ENCODE assay signal across 28 cellular contexts in genomic region chr2:131142849-131143248, GRCh38.
"Had no signal": no experiment of that assay in that cellular context is flagged by ENCODE, and none has a peak within 500 bp of the region (broad histone marks: within the 10 kb centered on the region; RNA-seq: fewer than 3 reads in every experiment).

No MANE protein-coding gene starts in this region.

- H3K4me1 Mint-ChIP-seq: nephron, neural crest cell had no signal

- H3K4me1 ChIP-seq: left lung, pancreas, prostate gland, suprapubic skin, tibial artery, uterus had no signal

- H3K4me3 ChIP-seq: left lung, lower lobe of right lung, pancreas, prostate gland, skin epidermis, suprapubic skin, thoracic aorta, tibial artery, uterus had no signal

- DNase-seq: immature natural killer cell; kidney; left colon; left lung; lower lobe of right lung; mammary epithelial cell; mesenchymal stem cell; naive thymus-derived CD8-positive, alpha-beta T cell; nucleus accumbens; pancreas; retina; right cardiac atrium; stimulated activated CD4-positive, alpha-beta T cell treated with anti-CD3 and anti-CD28 coated beads, Interleukin-12 subunit alpha, Interleukin-12 subunit beta, amount 100 ng/mL, for 4 hours; stimulated activated CD4-positive, alpha-beta T cell treated with anti-CD3 and anti-CD28 coated beads, Interleukin-15, amount 100 ng/mL, for 24 hours; stimulated activated CD4-positive, alpha-beta T cell treated with anti-CD3 and anti-CD28 coated beads, Interleukin-2, amount 100 ng/mL, for 24 hours; stimulated activated CD4-positive, alpha-beta T cell treated with anti-CD3 and anti-CD28 coated beads, Interleukin-4, amount 100 ng/mL, for 1 hour; stimulated activated naive CD4-positive, alpha-beta T cell; tibial artery; uterus had no signal

- H3K36me3 ChIP-seq: prostate gland, uterus had no signal

- H3K27ac Mint-ChIP-seq: nephron; stimulated activated naive CD8-positive, alpha-beta T cell treated with anti-CD3 and anti-CD28 coated beads, Interleukin-15, Interleukin-2, amounts not matched to agents 100 ng/mL and 50 ng/mL, for 24 hours; type B pancreatic cell had no signal

- H3K27ac ChIP-seq: left lung, lower lobe of right lung, pancreas, prostate gland, skin epidermis, suprapubic skin, thoracic aorta, tibial artery, uterus had no signal

- H3K27me3 ChIP-seq: left lung, pancreas, suprapubic skin, tibial artery, uterus had no signal

- H3K4me3 Mint-ChIP-seq: immature natural killer cell; naive thymus-derived CD8-positive, alpha-beta T cell; nephron; neural crest cell; stimulated activated naive CD8-positive, alpha-beta T cell treated with anti-CD3 and anti-CD28 coated beads, Interleukin-15, Interleukin-2, amounts not matched to agents 100 ng/mL and 50 ng/mL, for 24 hours; type B pancreatic cell had no signal

- H3K9me3 Mint-ChIP-seq: immature natural killer cell; naive thymus-derived CD8-positive, alpha-beta T cell; nephron; neural crest cell; stimulated activated naive CD8-positive, alpha-beta T cell treated with anti-CD3 and anti-CD28 coated beads, Interleukin-15, Interleukin-2, amounts not matched to agents 100 ng/mL and 50 ng/mL, for 24 hours; type B pancreatic cell had no signal

- H3K27me3 Mint-ChIP-seq: naive thymus-derived CD8-positive, alpha-beta T cell; stimulated activated naive CD8-positive, alpha-beta T cell treated with anti-CD3 and anti-CD28 coated beads, Interleukin-15, Interleukin-2, amounts not matched to agents 100 ng/mL and 50 ng/mL, for 24 hours; type B pancreatic cell had no signal

- H3K9me3 ChIP-seq: left lung, lower lobe of right lung, pancreas, prostate gland, suprapubic skin, thoracic aorta, tibial artery, uterus had no signal

- ATAC-seq: left colon; left lung; lower lobe of right lung; naive thymus-derived CD8-positive, alpha-beta T cell; pancreas; right cardiac atrium; sciatic nerve had no signal
